30 cellular contexts compared by ENCODE assay signal in the genomic region with DNA sequence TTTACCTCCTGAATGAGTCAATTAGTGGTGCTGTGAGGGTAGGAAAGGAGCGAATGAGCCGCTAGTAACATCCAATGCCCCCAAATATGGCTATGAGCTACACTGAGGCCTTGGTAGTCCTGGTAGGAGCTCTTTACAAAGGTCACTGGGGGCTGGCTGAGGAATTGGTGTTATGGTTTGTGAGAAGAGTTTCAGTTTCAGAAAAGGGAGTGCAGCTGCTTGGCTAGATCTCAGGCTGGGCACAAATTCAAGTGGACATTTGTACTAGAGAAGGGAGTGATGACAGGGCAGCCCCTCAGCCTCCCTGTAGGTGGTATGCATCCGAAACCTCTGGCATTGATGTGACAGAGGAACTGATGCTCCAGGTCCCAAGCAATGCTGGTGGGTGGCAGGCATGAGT. TPM values are rescaled to one million over a fixed set of nuclear protein-coding genes. Genes with fewer than 3 reads are reported as not detected.
A peak's percentile ranks its signal among the peaks of the same experiment; 100 is the strongest.
DNase-seq lines count a peak whose midpoint lies in the region; TF ChIP-seq lines count a peak whose summit lies in the region.
"Had no signal": no experiment of that assay in that cellular context is flagged by ENCODE, and none has a peak within 500 bp of the region (broad histone marks: within the 10 kb centered on the region; RNA-seq: fewer than 3 reads in every experiment).

No MANE protein-coding gene starts in this region.

- H3K27me3 ChIP-seq in dorsolateral prefrontal cortex, result no peaks in the 10 kb centered on the region
- H3K27me3 ChIP-seq in right atrium auricular region, result no peaks in the 10 kb centered on the region
- no peaks in the 10 kb centered on the region for H3K27me3 ChIP-seq in skeletal muscle tissue (ENCODE audit: control insufficient read depth in 3 of 3, insufficient read depth in 3 of 3, low read length in 3 of 3)
- H3K27me3 ChIP-seq: esophagus muscularis mucosa, uterus had no signal

- H3K36me3 ChIP-seq in right atrium auricular region (no peaks in the 10 kb centered on the region), skeletal muscle tissue (ENCODE audit: control insufficient read depth in 3 of 3, insufficient read depth in 3 of 3, low read length in 3 of 3) (no peaks in the 10 kb centered on the region)
- H3K36me3 ChIP-seq: esophagus muscularis mucosa, HAP-1, lower lobe of right lung, MG63, thoracic aorta, uterus had no signal

- peak overlapping the region in 2 of 59 donors; percentile 1 to 25 for H3K4me3 ChIP-seq in dorsolateral prefrontal cortex
- no peak overlapping the region for H3K4me3 ChIP-seq in right atrium auricular region
- no peak overlapping the region for H3K4me3 ChIP-seq in skeletal muscle tissue (ENCODE audit: low read length in 3 of 3)
- H3K4me3 ChIP-seq: esophagus muscularis mucosa, HAP-1, K562, lower lobe of right lung, MG63, mucosa of descending colon, thoracic aorta, uterus had no signal

- peak overlapping the region in 48 of 59 donors; percentile 6 to 81 (median 52) for H3K27ac ChIP-seq in dorsolateral prefrontal cortex
- peak overlapping the region; percentile 26 to 70 for H3K27ac ChIP-seq in right atrium auricular region
- peak overlapping the region; percentile 77 for H3K27ac ChIP-seq in skeletal muscle tissue (ENCODE audit: low read depth, low read length)
- H3K27ac ChIP-seq: esophagus muscularis mucosa, lower lobe of right lung, thoracic aorta, uterus, VCaP had no signal

- H3K4me3 Mint-ChIP-seq in activated CD4-positive, alpha-beta T cell treated with anti-CD3 and anti-CD28 coated beads, Interleukin-2, amount 10 ng/mL, durations not matched to agents 7 days and 5 days, result no peak overlapping the region
- H3K4me3 Mint-ChIP-seq: activated T-cell treated with anti-CD3 and anti-CD28 coated beads, Interleukin-2, amount 50 U/mL, for 72 hours; CD4-positive, alpha-beta T cell; endodermal cell; neural crest cell had no signal

- CTCF ChIA-PET in activated CD4-positive, alpha-beta T cell treated with anti-CD3 and anti-CD28 coated beads, Interleukin-2, amount 10 ng/mL, durations not matched to agents 7 days and 5 days (lab: Charles Lee), result no interaction called here

- H3K9me3 Mint-ChIP-seq in activated CD4-positive, alpha-beta T cell treated with anti-CD3 and anti-CD28 coated beads, Interleukin-2, amount 10 ng/mL, durations not matched to agents 7 days and 5 days, result no peaks in the 10 kb centered on the region
- H3K9me3 Mint-ChIP-seq: activated T-cell treated with anti-CD3 and anti-CD28 coated beads, Interleukin-2, amount 50 U/mL, for 72 hours; CD4-positive, alpha-beta T cell had no signal

- intact Hi-C loops in dorsolateral prefrontal cortex (cut with DNase I), result loop anchor here in 1 of 2 donors (5.0 kb wide), 1 partner anchor 37 kb away; no protein-coding TSS in a partner anchor

- H3K27ac Mint-ChIP-seq in activated CD4-positive, alpha-beta T cell treated with anti-CD3 and anti-CD28 coated beads, Interleukin-2, amount 10 ng/mL, durations not matched to agents 7 days and 5 days, result peak overlapping the region; percentile 48
- H3K27ac Mint-ChIP-seq: activated T-cell treated with anti-CD3 and anti-CD28 coated beads, Interleukin-2, amount 50 U/mL, for 72 hours; CD4-positive, alpha-beta T cell; endodermal cell had no signal

- H3K9me3 ChIP-seq in right atrium auricular region (no peaks in the 10 kb centered on the region), skeletal muscle tissue (ENCODE audit: control insufficient read depth in 3 of 3, low read length in 3 of 3) (no peaks in the 10 kb centered on the region)
- H3K9me3 ChIP-seq: esophagus muscularis mucosa, HAP-1, lower lobe of right lung, MG63, mucosa of descending colon, thoracic aorta, uterus had no signal

- DNase-seq in activated CD4-positive, alpha-beta T cell treated with anti-CD3 and anti-CD28 coated beads, Interleukin-2, amount 10 ng/mL, durations not matched to agents 7 days and 5 days, result no peak
- DNase-seq in activated CD4-positive, alpha-beta T cell treated with anti-CD3 and anti-CD28 coated beads, Interleukin-2, amount 50 U/mL, for 4 hours, result no peak
- peak in 3 of 10 donors; percentile 30 to 43 (median 31) for DNase-seq in dorsolateral prefrontal cortex
- no peak for DNase-seq in right atrium auricular region (ENCODE audit: low spot score)
- DNase-seq in NCI-H1930 (lab: John Stamatoyannopoulos, UW), result no peak
- DNase-seq in glomerular visceral epithelial cell (ENCODE audit: extremely low spot score), result no peak
- no peak for DNase-seq in NCI-H524 treated with DMSO at 0.1 percent for 48 hours (lab: John Stamatoyannopoulos, UW)
- DNase-seq: activated CD4-positive, alpha-beta T cell treated with anti-CD3 and anti-CD28 coated beads for 48 hours; activated naive CD4-positive, alpha-beta T cell; activated T-cell treated with anti-CD3 and anti-CD28 coated beads, Interleukin-2, amount 50 U/mL, for 72 hours; amniotic stem cell; CD4-positive, alpha-beta T cell; cortex of kidney; endodermal cell; lower lobe of right lung; MG63; NCI-H1417; NCI-H2081 treated with DMSO at 0.1 percent for 48 hours; NCI-H774; OCI-M1; stimulated activated naive CD4-positive, alpha-beta T cell; uterus had no signal

- TF ChIP-seq CTCF in dorsolateral prefrontal cortex (IDR thresholded peaks at IDR 0.05 in 54 of 56, conservative IDR thresholded peaks at IDR 0.05 in 2 of 56; ENCODE audit: low read depth in 1 of 56, partially characterized antibody in 56 of 56) (no peak), right atrium auricular region (IDR thresholded peaks at IDR 0.05) (no peak)

- POLR2A ChIA-PET in activated CD4-positive, alpha-beta T cell treated with anti-CD3 and anti-CD28 coated beads, Interleukin-2, amount 10 ng/mL, durations not matched to agents 7 days and 5 days (lab: Charles Lee), result no interaction called here

- H3K27me3 Mint-ChIP-seq in activated CD4-positive, alpha-beta T cell treated with anti-CD3 and anti-CD28 coated beads, Interleukin-2, amount 10 ng/mL, durations not matched to agents 7 days and 5 days, result peaks cover 16% of the 10 kb centered on the region

- H3K4me1 Mint-ChIP-seq in activated CD4-positive, alpha-beta T cell treated with anti-CD3 and anti-CD28 coated beads, Interleukin-2, amount 10 ng/mL, durations not matched to agents 7 days and 5 days, result no peaks in the 10 kb centered on the region
- H3K4me1 Mint-ChIP-seq: neural crest cell had no signal

- peaks cover 0 to 36% of the 10 kb centered on the region in 2 donors for H3K4me1 ChIP-seq in right atrium auricular region
- peaks cover 36 to 70% (median 59%) of the 10 kb centered on the region in 3 donors for H3K4me1 ChIP-seq in skeletal muscle tissue (ENCODE audit: control insufficient read depth in 3 of 3, insufficient read depth in 3 of 3, low read length in 3 of 3)
- H3K4me1 ChIP-seq: HAP-1, lower lobe of right lung, uterus had no signal

- H3K36me3 Mint-ChIP-seq in activated CD4-positive, alpha-beta T cell treated with anti-CD3 and anti-CD28 coated beads, Interleukin-2, amount 10 ng/mL, durations not matched to agents 7 days and 5 days (ENCODE audit: low read depth), result no peaks in the 10 kb centered on the region

- H3K9ac ChIP-seq in skeletal muscle tissue (ENCODE audit: low read depth in 1 of 3, low read length in 3 of 3), result peak overlapping the region in 2 of 3 donors; percentile 12 to 51

RNA-seq across cellular contexts. Expression of gene PAIP2B, which starts 13.9 kb away (rescaled TPM):
- total RNA-seq in activated CD4-positive, alpha-beta T cell treated with anti-CD3 and anti-CD28 coated beads, Interleukin-2, amount 10 ng/mL, durations not matched to agents 7 days and 5 days, result 1 to 10 TPM; 1.6 to 1.9 TPM
- total RNA-seq in dorsolateral prefrontal cortex, result 100 to 1,000 TPM in 25 of 120 experiments, 10 to 100 TPM in 95; 17.6 to 189 (median 63.5) TPM
- total RNA-seq in right atrium auricular region, result 10 to 100 TPM; 18.1 to 21.3 TPM
- 5.7 TPM for total RNA-seq in skeletal muscle tissue
